Comparison of ENCODE assay signal across 19 cellular contexts in genomic region chr16:58518980-58519368, GRCh38. TPM values are rescaled to one million over a fixed set of nuclear protein-coding genes. Genes with fewer than 3 reads are reported as not detected.
DNase-seq lines count a peak whose midpoint lies in the region; ATAC-seq, FAIRE-seq and TF ChIP-seq lines count a peak whose summit lies in the region.
"Had no signal": no experiment of that assay in that cellular context is flagged by ENCODE, and none has a peak within 500 bp of the region (broad histone marks: within the 10 kb centered on the region; RNA-seq: fewer than 3 reads in every experiment).

No MANE protein-coding gene starts in this region.

- POLR2A ChIA-PET in A549 (lab: Yijun Ruan, JAX), result no interaction called here
- POLR2A ChIA-PET in CD4-positive, alpha-beta T cell (lab: Charles Lee), result no interaction called here

- no peak for DNase-seq in A549 (ENCODE audit: low read depth in 1 of 2, low spot score in 1 of 2)
- no peak for DNase-seq in CD4-positive, alpha-beta T cell
- DNase-seq in Karpas-422, result no peak
- no peak for DNase-seq in activated naive CD8-positive, alpha-beta T cell treated with anti-CD3 and anti-CD28 coated beads, Interleukin-2, amount 50 U/mL, for 24 hours
- DNase-seq in activated CD4-positive, alpha-beta T cell treated with anti-CD3 and anti-CD28 coated beads for 1 hour, result no peak
- no peak for DNase-seq in NCI-H2171 (lab: John Stamatoyannopoulos, UW)
- DNase-seq: DMS53; GOT3; NCI-H1105 treated with DMSO at 0.1 percent for 48 hours; NCI-H187; NCI-H345; NCI-H526 treated with DMSO at 0.1 percent for 48 hours; NK-92 treated with Interleukin-12 subunit alpha and Interleukin-12 subunit beta, amount 100 ng/mL, for 24 hours; OCI-M1; SHP77 treated with DMSO at 0.1 percent for 48 hours had no signal

- H3K36me3 Mint-ChIP-seq in CD4-positive, alpha-beta T cell (ENCODE audit: low read depth), result peaks cover 72% of the 10 kb centered on the region
- H3K36me3 Mint-ChIP-seq in activated naive CD8-positive, alpha-beta T cell treated with anti-CD3 and anti-CD28 coated beads, Interleukin-2, amount 50 U/mL, for 24 hours (ENCODE audit: low read depth), result peaks cover 65% of the 10 kb centered on the region

- no peak for TF ChIP-seq EP300 in A549 (IDR thresholded peaks at IDR 0.05)

- 91% methylated on average over 1 of the region's 1 CpG for WGBS in A549 (ENCODE audit: missing lambda C conversion rate)

- H3K9me3 ChIP-seq in A549 (no peaks in the 10 kb centered on the region), Karpas-422 (ENCODE audit: low read length) (no peaks in the 10 kb centered on the region)
- no peaks in the 10 kb centered on the region for H3K9me3 ChIP-seq in CD4-positive, alpha-beta T cell (ENCODE audit: control insufficient read depth, low read length)

- FAIRE-seq in A549 (lab: Jason Lieb, UNC), result no peak

- peaks cover 68% of the 10 kb centered on the region for H3K36me3 ChIP-seq in Karpas-422 (ENCODE audit: insufficient read depth, low read length)

- intact Hi-C loops in CD4-positive, alpha-beta T cell (cut with DNase I, micrococcal nuclease), result loop anchor here in 1 of 2 experiments (2.0 to 5.0 kb wide), 2 partner anchors 108 to 322 kb away; partner anchors contain the start of gene CSNK2A2

- H3K9me2 ChIP-seq in Karpas-422 (replicated peaks; ENCODE audit: insufficient read depth, low read length), result no peaks in the 10 kb centered on the region

- TF ChIP-seq RAD21 in A549 (conservative IDR thresholded peaks at IDR 0.05 in 1 of 2, IDR thresholded peaks at IDR 0.05 in 1 of 2), result no peak

- no peaks in the 10 kb centered on the region for H3K9me3 Mint-ChIP-seq in CD4-positive, alpha-beta T cell
- no peaks in the 10 kb centered on the region for H3K9me3 Mint-ChIP-seq in activated naive CD8-positive, alpha-beta T cell treated with anti-CD3 and anti-CD28 coated beads, Interleukin-2, amount 50 U/mL, for 24 hours
- H3K9me3 Mint-ChIP-seq: CD4-positive, CD25-positive, alpha-beta regulatory T cell had no signal

- no peak for ATAC-seq in A549
- ATAC-seq in CD4-positive, alpha-beta T cell (ENCODE audit: poor library complexity), result no peak
- ATAC-seq in activated naive CD8-positive, alpha-beta T cell treated with anti-CD3 and anti-CD28 coated beads, Interleukin-2, amount 50 U/mL, for 24 hours, result no peak
- no peak for ATAC-seq in HG03521 (IDR thresholded peaks at IDR 0.05; ENCODE audit: unreplicated experiment)
- ATAC-seq: SK-N-SH treated with all-trans-retinoic acid at 6 μM for 48 hours had no signal

- H3K9ac ChIP-seq in Karpas-422 (ENCODE audit: low read length), result no peak overlapping the region

- H3K4me3 Mint-ChIP-seq in CD4-positive, alpha-beta T cell, result no peak overlapping the region
- H3K4me3 Mint-ChIP-seq in activated naive CD8-positive, alpha-beta T cell treated with anti-CD3 and anti-CD28 coated beads, Interleukin-2, amount 50 U/mL, for 24 hours, result no peak overlapping the region
- H3K4me3 Mint-ChIP-seq: B cell had no signal

- TF ChIP-seq POLR2A in A549 (IDR thresholded peaks at IDR 0.05; ENCODE audit: low read length), result no peak

- H3K79me2 ChIP-seq in Karpas-422 (ENCODE audit: low read length), result peaks cover 14% of the 10 kb centered on the region; the same call in 1 of the 2 replicates

- TF ChIP-seq CTCF in A549 (IDR thresholded peaks at IDR 0.05), result no peak
- no peak for TF ChIP-seq CTCF in CD4-positive, alpha-beta T cell (IDR thresholded peaks at IDR 0.05)

- H3K4me1 ChIP-seq in A549 (peaks cover 12% of the 10 kb centered on the region; the same call in 2 of the 3 replicates), Karpas-422 (ENCODE audit: low read length) (peaks cover 28% of the 10 kb centered on the region)

- H4K20me1 ChIP-seq in Karpas-422 (ENCODE audit: insufficient read depth, low read depth, low read length), result no peaks in the 10 kb centered on the region

- H3K4me2 ChIP-seq in A549 (no peak overlapping the region), Karpas-422 (ENCODE audit: low read depth, low read length, poor library complexity, severe bottlenecking) (no peak overlapping the region)

- CTCF ChIA-PET in A549 (lab: Yijun Ruan, JAX), result interaction anchor here (0.5 to 7.1 kb wide), 8 partner anchors 8 to 164 kb away, joined by 3 to 43 read pairs (median 4); no protein-coding TSS in a partner anchor
- CTCF ChIA-PET in CD4-positive, alpha-beta T cell (lab: Charles Lee), result interaction anchor here (1.6 kb wide), 1 partner anchor 9 kb away, joined by 5 read pairs; no protein-coding TSS in a partner anchor

- H2AFZ ChIP-seq in Karpas-422 (ENCODE audit: low read length), result no peak overlapping the region

- H3K4me3 ChIP-seq in A549, result no peak overlapping the region
- H3K4me3 ChIP-seq in Karpas-422 (ENCODE audit: low read length), result no peak overlapping the region

- no peak overlapping the region for H3K27ac ChIP-seq in A549
- H3K27ac ChIP-seq in CD4-positive, alpha-beta T cell (ENCODE audit: low read depth, low read length), result no peak overlapping the region
- H3K27ac ChIP-seq in Karpas-422 (ENCODE audit: low read length), result peak overlapping the region; percentile 54

- H3K27ac Mint-ChIP-seq in CD4-positive, alpha-beta T cell, result peak overlapping the region; percentile 40
- peak overlapping the region; percentile 80 for H3K27ac Mint-ChIP-seq in activated naive CD8-positive, alpha-beta T cell treated with anti-CD3 and anti-CD28 coated beads, Interleukin-2, amount 50 U/mL, for 24 hours

- H3K27me3 Mint-ChIP-seq in CD4-positive, alpha-beta T cell, result no peaks in the 10 kb centered on the region
- H3K27me3 Mint-ChIP-seq in activated naive CD8-positive, alpha-beta T cell treated with anti-CD3 and anti-CD28 coated beads, Interleukin-2, amount 50 U/mL, for 24 hours, result no peaks in the 10 kb centered on the region
- H3K27me3 Mint-ChIP-seq: B cell; CD4-positive, CD25-positive, alpha-beta regulatory T cell had no signal

- H3K4me1 Mint-ChIP-seq in CD4-positive, alpha-beta T cell (ENCODE audit: low read depth), result peaks cover 32% of the 10 kb centered on the region
- peaks cover 39% of the 10 kb centered on the region for H3K4me1 Mint-ChIP-seq in activated naive CD8-positive, alpha-beta T cell treated with anti-CD3 and anti-CD28 coated beads, Interleukin-2, amount 50 U/mL, for 24 hours

- no peaks in the 10 kb centered on the region for H3K27me3 ChIP-seq in CD4-positive, alpha-beta T cell (ENCODE audit: control insufficient read depth, insufficient read depth, low read length)
- no peaks in the 10 kb centered on the region for H3K27me3 ChIP-seq in Karpas-422 (ENCODE audit: low read length)

TF ChIP-seq in A549, 52 proteins besides CTCF, POLR2A, EP300 and RAD21:
- TF ChIP-seq ELK1 (IDR thresholded peaks at IDR 0.05; ENCODE audit: low read depth, low read length) (no peak), MAFK (IDR thresholded peaks at IDR 0.05; ENCODE audit: partially characterized antibody) (no peak), FOSB (CRISPR knock-in tag; IDR thresholded peaks at IDR 0.05) (0 out of 2 replicates have a peak, but pooled peaks have one; percentile 31), TP53 (CRISPR knock-in tag; IDR thresholded peaks at IDR 0.05) (no peak), FOXS1 (CRISPR knock-in tag; IDR thresholded peaks at IDR 0.05) (no peak)

RNA-seq across cellular contexts. Expression of gene SETD6, which starts 3.7 kb away (rescaled TPM):
- polyA plus RNA-seq in A549 (2011; rRNA removed), result 16.5 and 19.2 TPM in 2 replicates
- 18.4 and 19.7 TPM in 2 replicates for polyA plus RNA-seq in A549 (2012; cell fraction: cytosol; rRNA removed)
- 60.4 and 73.2 TPM in 2 replicates for polyA plus RNA-seq in A549 (2012; cell fraction: nucleus; rRNA removed)
- 24.9 to 30.4 TPM (median 27.5 TPM) in 3 replicates for polyA plus RNA-seq in A549 (2017; fragmentation: RNase III; extraction: RNeasy Plus Mini Kit Qiagen cat#74134 plus additional on column Dnase treatment)
- polyA minus RNA-seq in A549 (2011; rRNA and poly(A)+ RNA removed), result 8.9 and 12.1 TPM in 2 replicates
- total RNA-seq in CD4-positive, alpha-beta T cell, result 10 to 100 TPM; 21.9 to 25.5 TPM
- 2.9 and 5.6 TPM in 2 replicates for total RNA-seq in Karpas-422 (2014; rRNA removed; shearing (Covaris generic); ENCODE audit: low replicate concordance)

RNA-seq across cellular contexts. Expression of gene NDRG4, which starts 19.0 kb away (rescaled TPM):
- polyA plus RNA-seq in A549 (2011; rRNA removed), result 8.1 and 10.8 TPM in 2 replicates
- 14.4 and 20.8 TPM in 2 replicates for polyA plus RNA-seq in A549 (2012; cell fraction: cytosol; rRNA removed)
- polyA plus RNA-seq in A549 (2012; cell fraction: nucleus; rRNA removed), result 44.1 and 54.8 TPM in 2 replicates
- 16.3 to 22.8 TPM (median 21.3 TPM) in 3 replicates for polyA plus RNA-seq in A549 (2017; fragmentation: RNase III; extraction: RNeasy Plus Mini Kit Qiagen cat#74134 plus additional on column Dnase treatment)
- polyA minus RNA-seq in A549 (2011; rRNA and poly(A)+ RNA removed), result 20.3 and 29.0 TPM in 2 replicates
- total RNA-seq in CD4-positive, alpha-beta T cell, result 1 to 10 TPM; 2.8 to 3.2 TPM
- 11.9 and 37.3 TPM in 2 replicates for total RNA-seq in Karpas-422 (2014; rRNA removed; shearing (Covaris generic); ENCODE audit: low replicate concordance)
